In the genomic region with DNA sequence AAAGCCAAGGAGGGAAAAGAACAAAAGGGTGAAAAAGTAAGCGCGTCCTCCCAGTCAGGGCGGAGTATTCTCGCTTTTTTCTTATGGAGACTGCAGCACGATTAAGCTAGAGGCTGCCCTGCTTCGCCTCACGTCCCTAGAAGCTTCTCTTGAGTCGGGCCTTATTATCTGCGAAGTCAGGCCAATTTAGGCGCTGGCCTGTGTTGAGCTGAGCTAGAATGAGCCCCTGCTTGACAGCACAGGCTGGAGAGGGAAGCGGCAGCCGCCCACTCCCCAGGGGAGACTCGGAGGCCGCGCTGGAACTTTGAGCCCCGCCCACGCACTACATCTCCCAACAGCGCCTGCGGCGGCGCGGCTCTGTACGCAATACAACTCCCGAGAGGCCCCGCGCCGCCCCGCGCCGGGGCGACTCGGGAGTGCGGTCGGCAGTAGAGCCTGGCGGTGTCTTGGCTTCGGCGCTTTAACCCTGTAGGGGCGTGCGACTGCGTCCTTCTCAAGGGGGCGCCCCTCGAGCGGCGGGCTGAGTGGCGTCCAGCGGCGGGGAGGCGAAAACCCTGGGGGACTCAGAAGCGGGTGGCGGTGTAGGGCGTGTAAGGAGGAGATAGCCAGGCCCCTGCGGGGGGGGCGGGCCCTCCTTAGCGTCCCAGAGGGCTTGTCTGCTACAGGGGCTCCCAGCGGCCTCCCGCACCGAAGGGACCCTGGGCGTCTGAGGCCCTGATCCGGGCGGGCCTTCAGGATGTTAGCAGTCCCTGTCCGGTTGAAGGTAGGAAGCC, we compare ENCODE assay signal across 1 cellular context.
A peak's percentile ranks its signal among the peaks of the same experiment; 100 is the strongest.
TF ChIP-seq lines count a peak whose summit lies in the region.

No MANE protein-coding gene starts in this region.

TF ChIP-seq in HepG2, 621 proteins besides CTCF, POLR2A, EP300 and RAD21 (continued from another document and continues in another):
- TF ChIP-seq, protein P1, sequence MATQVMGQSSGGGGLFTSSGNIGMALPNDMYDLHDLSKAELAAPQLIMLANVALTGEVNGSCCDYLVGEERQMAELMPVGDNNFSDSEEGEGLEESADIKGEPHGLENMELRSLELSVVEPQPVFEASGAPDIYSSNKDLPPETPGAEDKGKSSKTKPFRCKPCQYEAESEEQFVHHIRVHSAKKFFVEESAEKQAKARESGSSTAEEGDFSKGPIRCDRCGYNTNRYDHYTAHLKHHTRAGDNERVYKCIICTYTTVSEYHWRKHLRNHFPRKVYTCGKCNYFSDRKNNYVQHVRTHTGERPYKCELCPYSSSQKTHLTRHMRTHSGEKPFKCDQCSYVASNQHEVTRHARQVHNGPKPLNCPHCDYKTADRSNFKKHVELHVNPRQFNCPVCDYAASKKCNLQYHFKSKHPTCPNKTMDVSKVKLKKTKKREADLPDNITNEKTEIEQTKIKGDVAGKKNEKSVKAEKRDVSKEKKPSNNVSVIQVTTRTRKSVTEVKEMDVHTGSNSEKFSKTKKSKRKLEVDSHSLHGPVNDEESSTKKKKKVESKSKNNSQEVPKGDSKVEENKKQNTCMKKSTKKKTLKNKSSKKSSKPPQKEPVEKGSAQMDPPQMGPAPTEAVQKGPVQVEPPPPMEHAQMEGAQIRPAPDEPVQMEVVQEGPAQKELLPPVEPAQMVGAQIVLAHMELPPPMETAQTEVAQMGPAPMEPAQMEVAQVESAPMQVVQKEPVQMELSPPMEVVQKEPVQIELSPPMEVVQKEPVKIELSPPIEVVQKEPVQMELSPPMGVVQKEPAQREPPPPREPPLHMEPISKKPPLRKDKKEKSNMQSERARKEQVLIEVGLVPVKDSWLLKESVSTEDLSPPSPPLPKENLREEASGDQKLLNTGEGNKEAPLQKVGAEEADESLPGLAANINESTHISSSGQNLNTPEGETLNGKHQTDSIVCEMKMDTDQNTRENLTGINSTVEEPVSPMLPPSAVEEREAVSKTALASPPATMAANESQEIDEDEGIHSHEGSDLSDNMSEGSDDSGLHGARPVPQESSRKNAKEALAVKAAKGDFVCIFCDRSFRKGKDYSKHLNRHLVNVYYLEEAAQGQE (IDR thresholded peaks at IDR 0.05; ENCODE audit: borderline replicate concordance in 1 of 2, low read depth in 1 of 2, low read length in 2 of 2) = no peak
- TF ChIP-seq U2AF1 (optimal IDR thresholded peaks at IDR 0.05; ENCODE audit: low read depth, low read length) = peak; percentile 42
- 0 out of 2 replicates have a peak, but pooled peaks have one; percentile 34 for TF ChIP-seq ZBTB20 (CRISPR knock-in tag; IDR thresholded peaks at IDR 0.05; ENCODE audit: borderline replicate concordance, low read depth)
- TF ChIP-seq, protein P2, sequence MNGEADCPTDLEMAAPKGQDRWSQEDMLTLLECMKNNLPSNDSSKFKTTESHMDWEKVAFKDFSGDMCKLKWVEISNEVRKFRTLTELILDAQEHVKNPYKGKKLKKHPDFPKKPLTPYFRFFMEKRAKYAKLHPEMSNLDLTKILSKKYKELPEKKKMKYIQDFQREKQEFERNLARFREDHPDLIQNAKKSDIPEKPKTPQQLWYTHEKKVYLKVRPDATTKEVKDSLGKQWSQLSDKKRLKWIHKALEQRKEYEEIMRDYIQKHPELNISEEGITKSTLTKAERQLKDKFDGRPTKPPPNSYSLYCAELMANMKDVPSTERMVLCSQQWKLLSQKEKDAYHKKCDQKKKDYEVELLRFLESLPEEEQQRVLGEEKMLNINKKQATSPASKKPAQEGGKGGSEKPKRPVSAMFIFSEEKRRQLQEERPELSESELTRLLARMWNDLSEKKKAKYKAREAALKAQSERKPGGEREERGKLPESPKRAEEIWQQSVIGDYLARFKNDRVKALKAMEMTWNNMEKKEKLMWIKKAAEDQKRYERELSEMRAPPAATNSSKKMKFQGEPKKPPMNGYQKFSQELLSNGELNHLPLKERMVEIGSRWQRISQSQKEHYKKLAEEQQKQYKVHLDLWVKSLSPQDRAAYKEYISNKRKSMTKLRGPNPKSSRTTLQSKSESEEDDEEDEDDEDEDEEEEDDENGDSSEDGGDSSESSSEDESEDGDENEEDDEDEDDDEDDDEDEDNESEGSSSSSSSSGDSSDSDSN (CRISPR knock-in tag; IDR thresholded peaks at IDR 0.05) = peak; percentile 87
- TF ChIP-seq FOSL1 (CRISPR knock-in tag; IDR thresholded peaks at IDR 0.05; ENCODE audit: borderline replicate concordance) = 0 out of 2 replicates have a peak, but pooled peaks have one; percentile 14
- TF ChIP-seq, protein P3, sequence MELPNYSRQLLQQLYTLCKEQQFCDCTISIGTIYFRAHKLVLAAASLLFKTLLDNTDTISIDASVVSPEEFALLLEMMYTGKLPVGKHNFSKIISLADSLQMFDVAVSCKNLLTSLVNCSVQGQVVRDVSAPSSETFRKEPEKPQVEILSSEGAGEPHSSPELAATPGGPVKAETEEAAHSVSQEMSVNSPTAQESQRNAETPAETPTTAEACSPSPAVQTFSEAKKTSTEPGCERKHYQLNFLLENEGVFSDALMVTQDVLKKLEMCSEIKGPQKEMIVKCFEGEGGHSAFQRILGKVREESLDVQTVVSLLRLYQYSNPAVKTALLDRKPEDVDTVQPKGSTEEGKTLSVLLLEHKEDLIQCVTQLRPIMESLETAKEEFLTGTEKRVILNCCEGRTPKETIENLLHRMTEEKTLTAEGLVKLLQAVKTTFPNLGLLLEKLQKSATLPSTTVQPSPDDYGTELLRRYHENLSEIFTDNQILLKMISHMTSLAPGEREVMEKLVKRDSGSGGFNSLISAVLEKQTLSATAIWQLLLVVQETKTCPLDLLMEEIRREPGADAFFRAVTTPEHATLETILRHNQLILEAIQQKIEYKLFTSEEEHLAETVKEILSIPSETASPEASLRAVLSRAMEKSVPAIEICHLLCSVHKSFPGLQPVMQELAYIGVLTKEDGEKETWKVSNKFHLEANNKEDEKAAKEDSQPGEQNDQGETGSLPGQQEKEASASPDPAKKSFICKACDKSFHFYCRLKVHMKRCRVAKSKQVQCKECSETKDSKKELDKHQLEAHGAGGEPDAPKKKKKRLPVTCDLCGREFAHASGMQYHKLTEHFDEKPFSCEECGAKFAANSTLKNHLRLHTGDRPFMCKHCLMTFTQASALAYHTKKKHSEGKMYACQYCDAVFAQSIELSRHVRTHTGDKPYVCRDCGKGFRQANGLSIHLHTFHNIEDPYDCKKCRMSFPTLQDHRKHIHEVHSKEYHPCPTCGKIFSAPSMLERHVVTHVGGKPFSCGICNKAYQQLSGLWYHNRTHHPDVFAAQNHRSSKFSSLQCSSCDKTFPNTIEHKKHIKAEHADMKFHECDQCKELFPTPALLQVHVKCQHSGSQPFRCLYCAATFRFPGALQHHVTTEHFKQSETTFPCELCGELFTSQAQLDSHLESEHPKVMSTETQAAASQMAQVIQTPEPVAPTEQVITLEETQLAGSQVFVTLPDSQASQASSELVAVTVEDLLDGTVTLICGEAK (IDR thresholded peaks at IDR 0.05) = no peak
- TF ChIP-seq, protein P3 (CRISPR knock-in tag; IDR thresholded peaks at IDR 0.05) = peak; percentile 49; the same call in 1 of the 2 replicates
- TF ChIP-seq, protein P4, sequence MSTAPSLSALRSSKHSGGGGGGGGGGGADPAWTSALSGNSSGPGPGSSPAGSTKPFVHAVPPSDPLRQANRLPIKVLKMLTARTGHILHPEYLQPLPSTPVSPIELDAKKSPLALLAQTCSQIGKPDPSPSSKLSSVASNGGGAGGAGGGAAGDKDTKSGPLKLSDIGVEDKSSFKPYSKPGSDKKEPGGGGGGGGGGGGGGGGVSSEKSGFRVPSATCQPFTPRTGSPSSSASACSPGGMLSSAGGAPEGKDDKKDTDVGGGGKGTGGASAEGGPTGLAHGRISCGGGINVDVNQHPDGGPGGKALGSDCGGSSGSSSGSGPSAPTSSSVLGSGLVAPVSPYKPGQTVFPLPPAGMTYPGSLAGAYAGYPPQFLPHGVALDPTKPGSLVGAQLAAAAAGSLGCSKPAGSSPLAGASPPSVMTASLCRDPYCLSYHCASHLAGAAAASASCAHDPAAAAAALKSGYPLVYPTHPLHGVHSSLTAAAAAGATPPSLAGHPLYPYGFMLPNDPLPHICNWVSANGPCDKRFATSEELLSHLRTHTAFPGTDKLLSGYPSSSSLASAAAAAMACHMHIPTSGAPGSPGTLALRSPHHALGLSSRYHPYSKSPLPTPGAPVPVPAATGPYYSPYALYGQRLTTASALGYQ (CRISPR knock-in tag; IDR thresholded peaks at IDR 0.05) = no peak; the same call in 1 of the 2 replicates
- 0 out of 2 replicates have a peak, but pooled peaks have one; percentile 91 for TF ChIP-seq PAWR (CRISPR knock-in tag; IDR thresholded peaks at IDR 0.05; ENCODE audit: borderline replicate concordance)
- peak; percentile 81; the same call in 1 of the 2 replicates for TF ChIP-seq ZNF317 (CRISPR knock-in tag; IDR thresholded peaks at IDR 0.05)
- TF ChIP-seq, protein P5, sequence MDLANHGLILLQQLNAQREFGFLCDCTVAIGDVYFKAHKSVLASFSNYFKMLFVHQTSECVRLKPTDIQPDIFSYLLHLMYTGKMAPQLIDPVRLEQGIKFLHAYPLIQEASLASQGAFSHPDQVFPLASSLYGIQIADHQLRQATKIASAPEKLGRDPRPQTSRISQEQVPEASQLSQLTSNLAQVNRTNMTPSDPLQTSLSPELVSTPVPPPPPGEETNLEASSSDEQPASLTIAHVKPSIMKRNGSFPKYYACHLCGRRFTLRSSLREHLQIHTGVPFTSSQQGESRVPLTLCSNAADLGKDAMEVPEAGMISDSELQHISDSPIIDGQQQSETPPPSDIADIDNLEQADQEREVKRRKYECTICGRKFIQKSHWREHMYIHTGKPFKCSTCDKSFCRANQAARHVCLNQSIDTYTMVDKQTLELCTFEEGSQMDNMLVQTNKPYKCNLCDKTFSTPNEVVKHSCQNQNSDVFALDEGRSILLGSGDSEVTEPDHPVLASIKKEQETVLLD (CRISPR knock-in tag; IDR thresholded peaks at IDR 0.05; ENCODE audit: low read depth) = peak; percentile 72; the same call in 1 of the 2 replicates
- TF ChIP-seq, protein P6, sequence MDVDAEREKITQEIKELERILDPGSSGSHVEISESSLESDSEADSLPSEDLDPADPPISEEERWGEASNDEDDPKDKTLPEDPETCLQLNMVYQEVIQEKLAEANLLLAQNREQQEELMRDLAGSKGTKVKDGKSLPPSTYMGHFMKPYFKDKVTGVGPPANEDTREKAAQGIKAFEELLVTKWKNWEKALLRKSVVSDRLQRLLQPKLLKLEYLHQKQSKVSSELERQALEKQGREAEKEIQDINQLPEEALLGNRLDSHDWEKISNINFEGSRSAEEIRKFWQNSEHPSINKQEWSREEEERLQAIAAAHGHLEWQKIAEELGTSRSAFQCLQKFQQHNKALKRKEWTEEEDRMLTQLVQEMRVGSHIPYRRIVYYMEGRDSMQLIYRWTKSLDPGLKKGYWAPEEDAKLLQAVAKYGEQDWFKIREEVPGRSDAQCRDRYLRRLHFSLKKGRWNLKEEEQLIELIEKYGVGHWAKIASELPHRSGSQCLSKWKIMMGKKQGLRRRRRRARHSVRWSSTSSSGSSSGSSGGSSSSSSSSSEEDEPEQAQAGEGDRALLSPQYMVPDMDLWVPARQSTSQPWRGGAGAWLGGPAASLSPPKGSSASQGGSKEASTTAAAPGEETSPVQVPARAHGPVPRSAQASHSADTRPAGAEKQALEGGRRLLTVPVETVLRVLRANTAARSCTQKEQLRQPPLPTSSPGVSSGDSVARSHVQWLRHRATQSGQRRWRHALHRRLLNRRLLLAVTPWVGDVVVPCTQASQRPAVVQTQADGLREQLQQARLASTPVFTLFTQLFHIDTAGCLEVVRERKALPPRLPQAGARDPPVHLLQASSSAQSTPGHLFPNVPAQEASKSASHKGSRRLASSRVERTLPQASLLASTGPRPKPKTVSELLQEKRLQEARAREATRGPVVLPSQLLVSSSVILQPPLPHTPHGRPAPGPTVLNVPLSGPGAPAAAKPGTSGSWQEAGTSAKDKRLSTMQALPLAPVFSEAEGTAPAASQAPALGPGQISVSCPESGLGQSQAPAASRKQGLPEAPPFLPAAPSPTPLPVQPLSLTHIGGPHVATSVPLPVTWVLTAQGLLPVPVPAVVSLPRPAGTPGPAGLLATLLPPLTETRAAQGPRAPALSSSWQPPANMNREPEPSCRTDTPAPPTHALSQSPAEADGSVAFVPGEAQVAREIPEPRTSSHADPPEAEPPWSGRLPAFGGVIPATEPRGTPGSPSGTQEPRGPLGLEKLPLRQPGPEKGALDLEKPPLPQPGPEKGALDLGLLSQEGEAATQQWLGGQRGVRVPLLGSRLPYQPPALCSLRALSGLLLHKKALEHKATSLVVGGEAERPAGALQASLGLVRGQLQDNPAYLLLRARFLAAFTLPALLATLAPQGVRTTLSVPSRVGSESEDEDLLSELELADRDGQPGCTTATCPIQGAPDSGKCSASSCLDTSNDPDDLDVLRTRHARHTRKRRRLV (CRISPR knock-in tag; IDR thresholded peaks at IDR 0.05) = peak; percentile 89
- TF ChIP-seq, protein P7, sequence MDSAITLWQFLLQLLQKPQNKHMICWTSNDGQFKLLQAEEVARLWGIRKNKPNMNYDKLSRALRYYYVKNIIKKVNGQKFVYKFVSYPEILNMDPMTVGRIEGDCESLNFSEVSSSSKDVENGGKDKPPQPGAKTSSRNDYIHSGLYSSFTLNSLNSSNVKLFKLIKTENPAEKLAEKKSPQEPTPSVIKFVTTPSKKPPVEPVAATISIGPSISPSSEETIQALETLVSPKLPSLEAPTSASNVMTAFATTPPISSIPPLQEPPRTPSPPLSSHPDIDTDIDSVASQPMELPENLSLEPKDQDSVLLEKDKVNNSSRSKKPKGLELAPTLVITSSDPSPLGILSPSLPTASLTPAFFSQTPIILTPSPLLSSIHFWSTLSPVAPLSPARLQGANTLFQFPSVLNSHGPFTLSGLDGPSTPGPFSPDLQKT (CRISPR knock-in tag; IDR thresholded peaks at IDR 0.05; ENCODE audit: borderline replicate concordance) = no peak
- peak; percentile 86 for TF ChIP-seq KDM2A (CRISPR knock-in tag; IDR thresholded peaks at IDR 0.05; ENCODE audit: borderline replicate concordance, low read depth)
- TF ChIP-seq MBD4 (IDR thresholded peaks at IDR 0.05; ENCODE audit: borderline replicate concordance, low read length) = no peak
- TF ChIP-seq NFATC3 (CRISPR knock-in tag; IDR thresholded peaks at IDR 0.05) = 0 out of 2 replicates have a peak, but pooled peaks have one; percentile 54
- TF ChIP-seq FLYWCH1 (CRISPR knock-in tag; IDR thresholded peaks at IDR 0.05) = no peak
